Comparison of ENCODE assay signal across 8 cellular contexts in genomic region chr19:3699071-3699740, GRCh38. TPM values are rescaled to one million over a fixed set of nuclear protein-coding genes. Genes with fewer than 3 reads are reported as not detected.
DNase-seq lines count a peak whose midpoint lies in the region; ATAC-seq and TF ChIP-seq lines count a peak whose summit lies in the region.

No MANE protein-coding gene starts in this region.

- H3K9me3 Mint-ChIP-seq in memory B cell, result no peaks in the 10 kb centered on the region

- H3K9me3 ChIP-seq in AG04450 (ENCODE audit: control insufficient read depth, insufficient read depth, low read length) (no peaks in the 10 kb centered on the region; the same call in 1 of the 2 replicates), duodenal mucosa (ENCODE audit: control insufficient read depth in 1 of 2, low read length in 2 of 2) (no peaks in the 10 kb centered on the region)

- H3K27me3 ChIP-seq in AG04450 (ENCODE audit: control insufficient read depth, insufficient read depth, low read length) (no peaks in the 10 kb centered on the region), duodenal mucosa (ENCODE audit: control insufficient read depth in 1 of 2, insufficient read depth in 2 of 2, low read length in 2 of 2) (no peaks in the 10 kb centered on the region)

- H3K36me3 ChIP-seq in duodenal mucosa (ENCODE audit: control insufficient read depth in 1 of 2, insufficient read depth in 2 of 2, low read length in 2 of 2), result no peaks in the 10 kb centered on the region

- peaks cover 1% of the 10 kb centered on the region for H3K36me3 Mint-ChIP-seq in memory B cell

- ATAC-seq in SK-N-SH treated with all-trans-retinoic acid at 6 μM for 48 hours (peak; percentile 69), memory B cell (ENCODE audit: low read depth) (no peak), HG02798 (IDR thresholded peaks at IDR 0.05; ENCODE audit: poor library complexity, unreplicated experiment) (no peak)

- H3K4me3 ChIP-seq in AG04450 (ENCODE audit: low read depth, low read length), result peak overlapping the region; percentile 80
- peak overlapping the region; percentile 78 to 84 for H3K4me3 ChIP-seq in duodenal mucosa (ENCODE audit: low read depth in 1 of 2, low read length in 2 of 2)

- peak overlapping the region; percentile 74 to 82 for H3K9ac ChIP-seq in duodenal mucosa (ENCODE audit: low read depth in 1 of 2, low read length in 2 of 2)

- DNase-seq in AG04450 (ENCODE audit: low read depth, low spot score), result no peak
- DNase-seq in GM19240 (ENCODE audit: insufficient read length, low spot score), result peak; percentile 33
- no peak for DNase-seq in memory B cell (ENCODE audit: low spot score in 2 of 2)
- DNase-seq in superior temporal gyrus (ENCODE audit: extremely low spot score), result peak; percentile 47
- DNase-seq in ecto neural progenitor cell (ENCODE audit: low spot score), result no peak

- no peaks in the 10 kb centered on the region for H3K27me3 Mint-ChIP-seq in memory B cell

- peak overlapping the region; percentile 38 for H3K27ac Mint-ChIP-seq in memory B cell

- no peak for TF ChIP-seq CTCF in AG04450 (IDR thresholded peaks at IDR 0.05; ENCODE audit: low read depth, low read length)

- H3K4me3 Mint-ChIP-seq in memory B cell, result peak overlapping the region; percentile 89

- H3K27ac ChIP-seq in AG04450 (ENCODE audit: low read depth, low read length), result peak overlapping the region; percentile 47
- peak overlapping the region; percentile 50 for H3K27ac ChIP-seq in duodenal mucosa (ENCODE audit: low read depth, low read length)

- POLR2A ChIA-PET in AG04450 (lab: Yijun Ruan, JAX), result no interaction called here

- H3K4me1 Mint-ChIP-seq in memory B cell, result peaks cover 31% of the 10 kb centered on the region

- CTCF ChIA-PET in AG04450 (lab: Charles Lee), result interaction anchor here (1.1 to 1.3 kb wide), 2 partner anchors 33 to 34 kb away, joined by 3 to 4 read pairs; no protein-coding TSS in a partner anchor

- peaks cover 4 to 27% of the 10 kb centered on the region in 2 donors for H3K4me1 ChIP-seq in duodenal mucosa (ENCODE audit: control insufficient read depth in 1 of 2, insufficient read depth in 2 of 2, low read length in 2 of 2)

TF ChIP-seq in SK-N-SH treated with all-trans-retinoic acid at 6 μM for 48 hours, 23 proteins besides CTCF, POLR2A, EP300 and RAD21:
- TF ChIP-seq RARB (CRISPR knock-in tag; IDR thresholded peaks at IDR 0.05), result no peak
- no peak for TF ChIP-seq CREB5 (CRISPR knock-in tag; IDR thresholded peaks at IDR 0.05; ENCODE audit: low read depth)
- no peak for TF ChIP-seq TSHZ2 (CRISPR knock-in tag; IDR thresholded peaks at IDR 0.05)
TF ChIP-seq in SK-N-SH treated with all-trans-retinoic acid at 6 μM for 48 hours: peak in this region for 0.

RNA-seq across cellular contexts. Expression of gene PIP5K1C, which starts 1.1 kb away (rescaled TPM):
- polyA plus RNA-seq in AG04450 (2011; rRNA removed), result 10.3 and 17.2 TPM in 2 replicates
- 30.0 and 51.9 TPM in 2 replicates for polyA minus RNA-seq in AG04450 (2011; rRNA and poly(A)+ RNA removed)

RNA-seq across cellular contexts. Expression of gene TJP3, which starts 9.0 kb away (rescaled TPM):
- not detected in 2 replicates for polyA plus RNA-seq in AG04450 (2011; rRNA removed)
- not detected in 2 replicates for polyA minus RNA-seq in AG04450 (2011; rRNA and poly(A)+ RNA removed)

Comparison
In these comparisons a context has a peak if more than half of its experiments do, and no peak if none do; other contexts are left out.
1. DNase-seq: peak in GM19240 (single experiment) and superior temporal gyrus (single experiment); none in AG04450 (single experiment), memory B cell (0 of 2) and ecto neural progenitor cell (single experiment).